7 cellular contexts compared by ENCODE assay signal in the genomic region with DNA sequence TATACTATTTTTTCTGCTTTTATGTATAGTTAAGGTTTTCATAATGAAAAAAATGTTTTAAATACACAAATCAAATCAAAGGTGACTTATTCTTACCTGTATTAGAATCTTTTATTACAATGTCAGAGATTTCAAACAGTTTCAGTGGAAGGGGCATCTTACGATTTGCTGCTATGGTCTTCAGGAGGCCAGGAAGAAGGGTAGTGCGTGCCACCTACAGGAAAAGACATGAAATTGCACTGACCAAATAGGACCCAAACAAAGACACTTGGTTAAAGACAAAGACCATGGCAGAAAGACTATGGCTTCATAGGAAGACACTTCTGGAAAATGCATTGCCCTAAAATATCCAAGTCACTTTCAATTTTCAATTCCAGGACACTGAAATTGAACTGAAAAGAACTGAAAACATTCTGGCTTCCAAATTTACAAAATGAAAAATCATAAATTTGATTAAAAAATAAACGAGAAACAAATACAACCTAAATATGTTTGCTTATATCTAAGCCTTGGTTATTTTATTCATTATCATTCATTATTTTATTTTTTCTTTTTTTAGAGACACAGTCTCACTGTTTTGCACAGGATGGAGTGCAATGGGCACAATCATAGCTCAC. TPM values are rescaled to one million over a fixed set of nuclear protein-coding genes. Genes with fewer than 3 reads are reported as not detected.
A peak's percentile ranks its signal among the peaks of the same experiment; 100 is the strongest.
DNase-seq lines count a peak whose midpoint lies in the region; ATAC-seq and TF ChIP-seq lines count a peak whose summit lies in the region.

No MANE protein-coding gene starts in this region.

- H3K27me3 ChIP-seq in GM06990 (replicated peaks; ENCODE audit: control insufficient read depth, insufficient read depth, low read length) = no peaks in the 10 kb centered on the region

- H3K36me3 ChIP-seq in GM06990 (ENCODE audit: control insufficient read depth, insufficient read depth, low read length) = peaks cover 7% of the 10 kb centered on the region

- TF ChIP-seq CTCF in GM06990 (IDR thresholded peaks at IDR 0.05; ENCODE audit: insufficient read depth, low read length, poor library complexity, severe bottlenecking) (peak; percentile 76), choroid plexus epithelial cell (conservative IDR thresholded peaks at IDR 0.05; ENCODE audit: low read depth, low read length) (peak; percentile 90)

- H3K4me3 ChIP-seq in GM06990 (replicated peaks; ENCODE audit: low read depth, low read length) = no peak overlapping the region
- H3K4me3 ChIP-seq in choroid plexus epithelial cell (ENCODE audit: low read depth, low read length) = no peak overlapping the region

- no peak for DNase-seq in GM06990 (ENCODE audit: extremely low read depth, insufficient read length)
- peak; percentile 34 for DNase-seq in HPDE6-E6E7 (ENCODE audit: extremely low spot score)
- peak; percentile 51 for DNase-seq in NOMO-1 treated with DMSO at 0.1 percent for 48 hours (lab: John Stamatoyannopoulos, UW; ENCODE audit: unreplicated experiment)
- DNase-seq in choroid plexus epithelial cell (ENCODE audit: low read depth) = peak; percentile 82
- DNase-seq in lung microvascular endothelial cell (ENCODE audit: low read depth in 2 of 2) = peak; percentile 61 to 63
- no peak for DNase-seq in COLO668 (lab: John Stamatoyannopoulos, UW; ENCODE audit: unreplicated experiment)

- peak; percentile 74 for ATAC-seq in GM21528 (IDR thresholded peaks at IDR 0.05; ENCODE audit: low FRiP score, unreplicated experiment)

RNA-seq across cellular contexts. Expression of a gene that starts 42.1 kb away (rescaled TPM):
- 5.4 and 8.1 TPM in 2 replicates for total RNA-seq in lung microvascular endothelial cell

RNA-seq across cellular contexts. Expression of a gene that starts 57.6 kb away (rescaled TPM):
- not detected in 2 replicates for total RNA-seq in lung microvascular endothelial cell

Comparison
In these comparisons a context has a peak if more than half of its experiments do, and no peak if none do; other contexts are left out.
1. DNase-seq: peak in HPDE6-E6E7 (single experiment), NOMO-1 treated with DMSO at 0.1 percent for 48 hours (single experiment), choroid plexus epithelial cell (single experiment) and lung microvascular endothelial cell (2 of 2); none in GM06990 (single experiment) and COLO668 (single experiment).